In genomic region chr3:155948476-155948875, GRCh38 we compare ENCODE assay signal across 17 cellular contexts.
"Had no signal": no experiment of that assay in that cellular context is flagged by ENCODE, and none has a peak within 500 bp of the region (broad histone marks: within the 10 kb centered on the region; RNA-seq: fewer than 3 reads in every experiment).

No MANE protein-coding gene starts in this region.

- H3K27ac ChIP-seq: breast epithelium, heart right ventricle, thyroid gland had no signal

- H3K4me1 ChIP-seq: breast epithelium, heart right ventricle, thyroid gland had no signal

- H3K27me3 ChIP-seq: breast epithelium, heart right ventricle, thyroid gland had no signal

- H3K9me3 ChIP-seq: breast epithelium, thyroid gland had no signal

- H3K36me3 ChIP-seq: breast epithelium, thyroid gland had no signal

- DNase-seq: activated B cell treated with CpG ODN at 0.5 μM for 24 hours; activated CD4-positive, alpha-beta T cell treated with anti-CD3 and anti-CD28 coated beads, Interleukin-2, amount 10 ng/mL, durations not matched to agents 24 days and 14 days; activated CD8-positive, alpha-beta T cell treated with anti-CD3 and anti-CD28 coated beads for 36 hours; activated naive CD4-positive, alpha-beta T cell; activated T-cell treated with anti-CD3 and anti-CD28 coated beads, Interleukin-2, amount 50 U/mL, for 1 hour; aorta; cerebellar nuclear complex; effector memory CD8-positive, alpha-beta T cell; heart right ventricle; left ventricle myocardium superior; mucosa of descending colon; naive B cell; retina; stimulated activated naive B cell treated with anti-CD40 and anti-IgM and Interleukin-4, amounts not matched to agents 10 μg/mL and 1 μg/mL and 100 μg/mL, for 72 hours; SW 1271; thyroid gland had no signal

- H3K4me3 ChIP-seq: breast epithelium, heart right ventricle, mucosa of descending colon, thyroid gland had no signal
